In the genomic region with DNA sequence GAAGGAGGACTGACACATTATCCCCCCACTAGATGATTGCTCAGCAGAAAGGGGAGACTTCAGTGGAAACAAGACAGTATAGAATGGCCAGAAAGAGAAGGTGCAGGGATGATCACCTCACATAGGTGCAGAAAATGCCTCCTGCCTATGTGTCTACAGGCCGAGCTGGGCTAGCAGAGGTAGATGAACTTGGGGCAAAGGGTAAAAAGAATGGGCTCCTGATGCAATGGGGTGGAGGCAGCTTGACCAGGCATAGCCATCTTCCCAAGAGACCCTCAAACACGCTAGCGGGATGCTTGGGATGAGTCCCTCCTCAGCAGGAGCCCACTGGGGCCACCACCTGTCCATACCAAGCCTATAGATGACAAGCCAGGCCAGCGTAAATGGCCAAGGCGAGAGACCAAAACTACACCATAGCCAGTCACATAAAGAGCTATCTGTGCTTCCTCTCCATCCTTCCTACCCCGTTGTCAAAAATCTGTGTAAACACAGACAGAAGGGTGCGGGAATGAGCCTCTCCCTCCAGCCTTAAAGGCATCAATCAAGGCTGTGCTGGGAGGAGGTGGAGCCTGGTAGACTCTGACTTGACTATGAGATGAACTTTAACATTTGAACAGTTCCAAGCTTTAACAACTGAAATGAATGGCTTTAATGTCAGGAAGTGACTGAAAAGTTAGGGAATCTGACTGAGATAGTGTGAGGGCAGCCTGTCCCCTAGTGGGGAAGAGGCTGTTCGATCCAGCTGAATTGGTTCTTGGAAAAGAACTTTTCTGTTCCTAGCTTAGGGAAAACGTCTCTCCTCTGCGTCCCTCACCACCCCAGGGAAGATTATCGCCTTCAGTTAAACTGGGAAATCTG, we compare ENCODE assay signal across 12 cellular contexts. TPM values are rescaled to one million over a fixed set of nuclear protein-coding genes. Genes with fewer than 3 reads are reported as not detected.
DNase-seq lines count a peak whose midpoint lies in the region; ATAC-seq, FAIRE-seq and TF ChIP-seq lines count a peak whose summit lies in the region.
"Had no signal": no experiment of that assay in that cellular context is flagged by ENCODE, and none has a peak within 500 bp of the region (broad histone marks: within the 10 kb centered on the region; RNA-seq: fewer than 3 reads in every experiment).

No MANE protein-coding gene starts in this region.

- H3K27ac Mint-ChIP-seq in GM23338 (no peak overlapping the region), chondrocyte (ENCODE audit: unreplicated experiment) (no peak overlapping the region)
- H3K27ac Mint-ChIP-seq: activated T-cell treated with anti-CD3 and anti-CD28 coated beads, Interleukin-2, amount 50 U/mL, for 72 hours had no signal

- H3K36me3 ChIP-seq in GM23338 (ENCODE audit: insufficient read depth) (no peaks in the 10 kb centered on the region), stomach (no peaks in the 10 kb centered on the region)

- no peaks in the 10 kb centered on the region for H4K20me1 ChIP-seq in GM23338 (replicated peaks; ENCODE audit: insufficient read depth)

- intact Hi-C loops in stomach (cut with DNase I; ENCODE audit: low total_unique reads), result no loop called here

- H3K4me3 Mint-ChIP-seq in GM23338 (no peak overlapping the region), chondrocyte (ENCODE audit: unreplicated experiment) (no peak overlapping the region)
- H3K4me3 Mint-ChIP-seq: activated T-cell treated with anti-CD3 and anti-CD28 coated beads, Interleukin-2, amount 50 U/mL, for 72 hours had no signal

- H3F3A ChIP-seq in GM23338 (replicated peaks; ENCODE audit: low read depth), result no peaks in the 10 kb centered on the region

- H3K27me3 Mint-ChIP-seq in GM23338 (ENCODE audit: insufficient read depth, low read depth, poor library complexity) (peaks cover 3% of the 10 kb centered on the region), chondrocyte (ENCODE audit: low read depth) (no peaks in the 10 kb centered on the region)

- no peaks in the 10 kb centered on the region for H3K9me3 ChIP-seq in stomach

- H3K9me3 Mint-ChIP-seq in GM23338 (no peaks in the 10 kb centered on the region), chondrocyte (ENCODE audit: low read depth) (no peaks in the 10 kb centered on the region)
- H3K9me3 Mint-ChIP-seq: activated T-cell treated with anti-CD3 and anti-CD28 coated beads, Interleukin-2, amount 50 U/mL, for 72 hours had no signal

- WGBS in stomach, 5 donors, result 58 to 67% (median 61%) methylated on average over 11 of the region's 11 CpGs

- no peaks in the 10 kb centered on the region for H3K9me2 ChIP-seq in GM23338 (ENCODE audit: insufficient read depth)

- no peak for TF ChIP-seq POLR2A in stomach (IDR thresholded peaks at IDR 0.05)

- FAIRE-seq in frontal cortex (lab: Jason Lieb, UNC), result no peak
- FAIRE-seq: endometrium had no signal

- TF ChIP-seq CTCF in GM23338 (conservative IDR thresholded peaks at IDR 0.05; ENCODE audit: low read depth in 2 of 2), result peak in 1 of 2 experiments; percentile 57; a peak in 3 of 4 replicates
- TF ChIP-seq CTCF in chondrocyte (IDR thresholded peaks at IDR 0.05), result peak; percentile 65
- no peak for TF ChIP-seq CTCF in stomach (IDR thresholded peaks at IDR 0.05)

- no peak overlapping the region for H3K4me2 ChIP-seq in GM23338

- DNase-seq in GM23338 (ENCODE audit: low spot score) (peak; percentile 17), chondrocyte (ENCODE audit: low spot score) (no peak), left lobe of liver (ENCODE audit: low spot score) (no peak), stomach (no peak), cortex of kidney (lab: John Stamatoyannopoulos, UW) (no peak), frontal cortex (ENCODE audit: low spot score in 2 of 2) (no peak)
- DNase-seq: activated T-cell treated with anti-CD3 and anti-CD28 coated beads, Interleukin-2, amount 50 U/mL, for 72 hours; NCI-H2107; retina had no signal

- H2AFZ ChIP-seq in GM23338, result no peak overlapping the region

- H3K79me2 ChIP-seq in GM23338 (replicated peaks; ENCODE audit: insufficient read depth), result no peaks in the 10 kb centered on the region

- H3K4me3 ChIP-seq in GM23338 (no peak overlapping the region), stomach (no peak overlapping the region)

- no peak for TF ChIP-seq EP300 in stomach (IDR thresholded peaks at IDR 0.05)

- no peaks in the 10 kb centered on the region for H3K36me3 Mint-ChIP-seq in GM23338 (ENCODE audit: low read depth)
- no peaks in the 10 kb centered on the region for H3K36me3 Mint-ChIP-seq in chondrocyte (ENCODE audit: low read depth)

- H3K4me1 ChIP-seq in GM23338 (ENCODE audit: insufficient read depth) (no peaks in the 10 kb centered on the region), stomach (peaks cover 24 to 68% (median 59%) of the 10 kb centered on the region in 4 donors)

- H3K27ac ChIP-seq in GM23338 (ENCODE audit: low read depth) (no peak overlapping the region), stomach (peak overlapping the region; percentile 49 to 93 (median 89))

- H3K27me3 ChIP-seq in GM23338 (ENCODE audit: insufficient read depth), result no peaks in the 10 kb centered on the region
- no peaks in the 10 kb centered on the region for H3K27me3 ChIP-seq in stomach

- ATAC-seq in GM23338 (no peak), left lobe of liver (peak; percentile 78), GM18502 (IDR thresholded peaks at IDR 0.05; ENCODE audit: poor library complexity, unreplicated experiment) (no peak), GM19463 (IDR thresholded peaks at IDR 0.05; ENCODE audit: unreplicated experiment) (no peak)
- ATAC-seq: activated T-cell treated with anti-CD3 and anti-CD28 coated beads, Interleukin-2, amount 50 U/mL, for 72 hours had no signal

- H3K4me1 Mint-ChIP-seq in GM23338, result 0 out of 3 replicates have a peak, but pooled peaks cover 3% of the 10 kb centered on the region
- H3K4me1 Mint-ChIP-seq in chondrocyte (ENCODE audit: low read depth), result peaks cover 7% of the 10 kb centered on the region

TF ChIP-seq in GM23338, 12 proteins besides CTCF, POLR2A, EP300 and RAD21 (continues in another document):
- no peak for TF ChIP-seq EZH2 (IDR thresholded peaks at IDR 0.05; ENCODE audit: low read depth, unreplicated experiment)
- no peak for TF ChIP-seq ZNF114 (CRISPR knock-in tag; IDR thresholded peaks at IDR 0.05)
- no peak for TF ChIP-seq POLR2AphosphoS5 (IDR thresholded peaks at IDR 0.05; ENCODE audit: low read depth)
- no peak for TF ChIP-seq ZNF331 (CRISPR knock-in tag; IDR thresholded peaks at IDR 0.05; ENCODE audit: low read depth)
- no peak for TF ChIP-seq EZH2phosphoT487 (IDR thresholded peaks at IDR 0.05; ENCODE audit: unreplicated experiment)

RNA-seq across cellular contexts. Expression of a gene that starts 10.4 kb away (rescaled TPM):
- total RNA-seq in GM23338 (2014; rRNA removed; shearing (Covaris generic)), result not detected in 2 replicates
- not detected in 2 replicates for polyA plus RNA-seq in GM23338 (2016; fragmentation: Nextera tagmentation; extraction: Ambion mirVana)
- not detected in 3 replicates for total RNA-seq in chondrocyte
- 3.0 TPM for total RNA-seq in left lobe of liver
- total RNA-seq in stomach, result 10 to 100 TPM in 3 of 5 donors, 1 to 10 TPM in 1, not detected in 1; 1.7 to 26.8 (median 16.2) TPM
- 10 to 100 TPM; 11.6 to 18.1 (median 17.0) TPM for polyA plus RNA-seq in stomach
- total RNA-seq in frontal cortex, result not detected
- total RNA-seq: activated T-cell treated with anti-CD3 and anti-CD28 coated beads, Interleukin-2, amount 50 U/mL, for 72 hours had no signal

RNA-seq across cellular contexts. Expression of a gene that starts 58.7 kb away (rescaled TPM):
- total RNA-seq in GM23338 (2014; rRNA removed; shearing (Covaris generic)), result 173 and 177 TPM in 2 replicates
- polyA plus RNA-seq in GM23338 (2016; fragmentation: Nextera tagmentation; extraction: Ambion mirVana) (1,031 and 1,034 TPM in 2 replicates), stomach (100 to 1,000 TPM; 382 to 786 (median 473) TPM)
- total RNA-seq in chondrocyte (172 to 257 TPM (median 188 TPM) in 3 replicates), left lobe of liver (111 TPM), stomach (100 to 1,000 TPM in 4 of 5 donors, 10 to 100 TPM in 1; 89.3 to 182 (median 149) TPM), frontal cortex (175 TPM)
